ENCODE assay signal across 9 cellular contexts in the genomic region with DNA sequence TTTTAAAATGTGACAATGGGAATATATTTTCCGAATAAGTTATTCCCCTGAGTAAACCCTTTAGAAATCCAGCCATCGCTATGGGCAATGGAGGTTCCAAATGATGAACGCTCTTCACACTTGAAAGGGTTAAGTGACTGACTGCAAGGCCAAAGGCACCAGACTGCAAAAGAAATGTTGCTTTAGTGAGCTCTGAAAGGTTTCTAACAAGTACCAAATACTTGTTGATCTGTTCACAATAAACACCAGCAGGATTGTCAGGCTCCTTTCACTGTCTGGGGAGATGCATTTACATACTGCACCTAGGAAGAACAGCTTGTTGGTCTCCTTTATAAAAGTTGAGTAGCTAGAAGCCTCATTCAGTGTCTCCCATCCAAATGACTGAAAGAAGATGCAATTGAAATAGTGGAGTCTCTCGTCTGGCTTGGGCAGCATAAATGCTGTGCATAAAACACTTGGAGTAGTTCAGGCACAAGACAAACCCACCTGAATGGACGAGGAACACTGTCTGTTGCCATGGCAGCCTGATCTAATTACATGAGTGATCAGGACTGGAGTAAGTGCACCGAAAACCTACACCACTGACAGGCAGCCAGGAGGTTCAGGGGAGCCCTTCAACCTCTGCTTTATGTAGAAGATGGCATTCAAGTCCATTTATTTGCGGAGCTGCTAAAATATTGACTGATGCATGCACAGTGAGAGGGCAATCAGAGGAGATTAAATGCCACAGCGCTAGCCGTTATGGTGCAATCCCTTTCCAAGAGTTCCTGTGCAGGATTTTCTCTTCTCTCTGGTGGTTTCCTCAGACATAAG. TPM values are rescaled to one million over a fixed set of nuclear protein-coding genes. Genes with fewer than 3 reads are reported as not detected.
DNase-seq lines count a peak whose midpoint lies in the region; ATAC-seq, FAIRE-seq and TF ChIP-seq lines count a peak whose summit lies in the region.
"Had no signal": no experiment of that assay in that cellular context is flagged by ENCODE, and none has a peak within 500 bp of the region (broad histone marks: within the 10 kb centered on the region; RNA-seq: fewer than 3 reads in every experiment).

No MANE protein-coding gene starts in this region.

- peak overlapping the region; percentile 92 for H3K9ac ChIP-seq in adipocyte (ENCODE audit: low read length)
- H3K9ac ChIP-seq in kidney (ENCODE audit: low read length in 2 of 2), result peak overlapping the region in 1 of 2 donors; percentile 94

- ATAC-seq in CD4-positive, alpha-beta T cell (ENCODE audit: poor library complexity), result no peak
- no peak for ATAC-seq in HG03045 (IDR thresholded peaks at IDR 0.05; ENCODE audit: unreplicated experiment)
- ATAC-seq in GM21423 (IDR thresholded peaks at IDR 0.05; ENCODE audit: unreplicated experiment), result no peak

- no peaks in the 10 kb centered on the region for H3K9me3 Mint-ChIP-seq in CD4-positive, alpha-beta T cell

- no peak for TF ChIP-seq POLR2A in suprapubic skin (IDR thresholded peaks at IDR 0.05)

- WGBS in suprapubic skin, result 30% methylated on average over 8 of the region's 9 CpGs

- no peak for FAIRE-seq in kidney (lab: Jason Lieb, UNC)
- FAIRE-seq: islet of Langerhans had no signal

- CTCF ChIA-PET in CD4-positive, alpha-beta T cell (lab: Charles Lee), result interaction anchor here (0.9 to 2.9 kb wide), 11 partner anchors 8 to 427 kb away, joined by 3 to 12 read pairs (median 3); no protein-coding TSS in a partner anchor

- peaks cover 35% of the 10 kb centered on the region for H3K36me3 Mint-ChIP-seq in CD4-positive, alpha-beta T cell (ENCODE audit: low read depth)

- H3K9me3 ChIP-seq in CD4-positive, alpha-beta T cell (ENCODE audit: control insufficient read depth, low read length), result no peaks in the 10 kb centered on the region
- H3K9me3 ChIP-seq in adipocyte (ENCODE audit: control insufficient read depth, low read length) (no peaks in the 10 kb centered on the region), kidney (ENCODE audit: control insufficient read depth in 1 of 2, low read length in 2 of 2) (no peaks in the 10 kb centered on the region), suprapubic skin (no peaks in the 10 kb centered on the region)

- TF ChIP-seq CTCF in CD4-positive, alpha-beta T cell (IDR thresholded peaks at IDR 0.05), result no peak
- no peak for TF ChIP-seq CTCF in LNCaP clone FGC (IDR thresholded peaks at IDR 0.05; ENCODE audit: control insufficient read depth, extremely low read depth, insufficient read depth)
- TF ChIP-seq CTCF in kidney (IDR thresholded peaks at IDR 0.05; ENCODE audit: borderline replicate concordance, extremely low read depth, insufficient read depth), result no peak
- TF ChIP-seq CTCF in suprapubic skin (IDR thresholded peaks at IDR 0.05), result no peak

- H3K27ac ChIP-seq in CD4-positive, alpha-beta T cell (ENCODE audit: low read depth, low read length), result peak overlapping the region; percentile 91
- peak overlapping the region in 1 of 2 donors; percentile 96 for H3K27ac ChIP-seq in kidney (ENCODE audit: low read depth in 2 of 2, low read length in 2 of 2)
- H3K27ac ChIP-seq in suprapubic skin, result peak overlapping the region; percentile 100

- H3K36me3 ChIP-seq in adipocyte (ENCODE audit: control insufficient read depth, insufficient read depth, low read length, severe bottlenecking) (no peaks in the 10 kb centered on the region), kidney (ENCODE audit: control insufficient read depth in 1 of 2, insufficient read depth in 2 of 2, low read length in 2 of 2) (no peaks in the 10 kb centered on the region), suprapubic skin (no peaks in the 10 kb centered on the region)

- peaks cover 4% of the 10 kb centered on the region for H3K27me3 Mint-ChIP-seq in CD4-positive, alpha-beta T cell

- no peaks in the 10 kb centered on the region for H3K27me3 ChIP-seq in CD4-positive, alpha-beta T cell (ENCODE audit: control insufficient read depth, insufficient read depth, low read length)
- no peaks in the 10 kb centered on the region for H3K27me3 ChIP-seq in adipocyte (replicated peaks; ENCODE audit: control insufficient read depth, insufficient read depth, low read length)
- no peaks in the 10 kb centered on the region for H3K27me3 ChIP-seq in suprapubic skin

- H3K27ac Mint-ChIP-seq in CD4-positive, alpha-beta T cell, result peak overlapping the region; percentile 98

- POLR2A ChIA-PET in CD4-positive, alpha-beta T cell (lab: Charles Lee), result interaction anchor here (0.7 to 3.0 kb wide), 13 partner anchors 8 to 345 kb away, joined by 3 to 20 read pairs (median 5); no protein-coding TSS in a partner anchor

- H3K4me3 ChIP-seq in LNCaP clone FGC (ENCODE audit: low read depth, low read length) (peak overlapping the region; percentile 82), adipocyte (ENCODE audit: low read length) (peak overlapping the region; percentile 90), kidney (ENCODE audit: low read length in 2 of 2) (peak overlapping the region; percentile 26 to 88), suprapubic skin (peak overlapping the region; percentile 76)

- H3K4me1 ChIP-seq in adipocyte (ENCODE audit: control insufficient read depth, insufficient read depth, low read length), result peaks cover 32% of the 10 kb centered on the region
- peaks cover 6 to 17% of the 10 kb centered on the region in 2 donors for H3K4me1 ChIP-seq in kidney (ENCODE audit: control insufficient read depth in 1 of 2, insufficient read depth in 1 of 2, low read depth in 1 of 2, low read length in 2 of 2)
- H3K4me1 ChIP-seq in suprapubic skin, result peaks cover 54% of the 10 kb centered on the region

- TF ChIP-seq EP300 in suprapubic skin (IDR thresholded peaks at IDR 0.05), result no peak

- H3K4me1 Mint-ChIP-seq in CD4-positive, alpha-beta T cell (ENCODE audit: low read depth), result peaks cover 61% of the 10 kb centered on the region

- H3K4me3 Mint-ChIP-seq in CD4-positive, alpha-beta T cell, result peak overlapping the region; percentile 99

- DNase-seq in CD4-positive, alpha-beta T cell, result peak in 1 of 10 experiments; percentile 7
- DNase-seq in LNCaP clone FGC (ENCODE audit: low read depth), result no peak
- DNase-seq in adipocyte (ENCODE audit: low read depth), result peak; percentile 72
- DNase-seq in kidney, result no peak
- no peak for DNase-seq in suprapubic skin (ENCODE audit: low spot score in 2 of 2)
- DNase-seq in activated gamma-delta T cell treated with Interleukin-2 at 50 U/mL for 16 hours, result no peak

- intact Hi-C loops in CD4-positive, alpha-beta T cell (cut with DNase I, micrococcal nuclease), result loop anchor here (2.0 to 10.0 kb wide), 2 partner anchors 20 to 836 kb away; no protein-coding TSS in a partner anchor
- intact Hi-C loops in kidney (cut with DNase I), result no loop called here

RNA-seq across cellular contexts. Expression of gene ATXN1, which starts 2.9 kb away (rescaled TPM):
- total RNA-seq in CD4-positive, alpha-beta T cell, result 10 to 100 TPM; 74.2 to 76.7 TPM
- total RNA-seq in kidney (58.2 TPM), suprapubic skin (10 to 100 TPM; 32.8 to 95.4 (median 42.4) TPM)
- polyA plus RNA-seq in kidney (ENCODE audit: insufficient read depth, low read depth, low replicate concordance), result 4.2 TPM
